ENCODE assay signal across 31 cellular contexts in the genomic region with DNA sequence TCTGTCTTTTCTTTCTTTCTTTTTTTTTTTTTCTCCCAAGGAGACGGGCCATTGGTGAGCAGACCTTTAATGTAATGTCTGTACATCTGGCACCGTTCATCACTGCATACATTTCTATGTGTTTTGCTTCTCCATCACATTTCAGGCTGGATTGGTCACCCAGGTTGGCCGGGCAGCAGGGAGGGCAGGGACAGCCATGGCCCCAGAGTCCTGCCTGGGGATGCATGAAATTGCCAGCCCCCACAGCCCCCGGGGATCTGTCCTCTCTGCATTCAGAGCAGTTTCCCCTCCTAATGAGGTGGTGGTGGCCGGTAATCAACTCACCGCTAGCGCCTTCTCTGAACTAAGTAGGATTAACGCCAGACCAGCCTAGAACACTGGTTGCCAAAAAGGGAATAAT. TPM values are rescaled to one million over a fixed set of nuclear protein-coding genes. Genes with fewer than 3 reads are reported as not detected.
"Had no signal": no experiment of that assay in that cellular context is flagged by ENCODE, and none has a peak within 500 bp of the region (broad histone marks: within the 10 kb centered on the region; RNA-seq: fewer than 3 reads in every experiment).

No MANE protein-coding gene starts in this region.

- H3K27me3 ChIP-seq: brain microvascular endothelial cell, dorsolateral prefrontal cortex, esophagus muscularis mucosa, foreskin keratinocyte, gastrocnemius medialis had no signal

- ATAC-seq: activated CD4-positive, alpha-beta T cell treated with anti-CD3 and anti-CD28 coated beads for 36 hours; activated CD8-positive, alpha-beta memory T cell treated with anti-CD3 and anti-CD28 coated beads, Interleukin-2, amount 10 ng/mL, durations not matched to agents 7 days and 5 days; activated CD8-positive, alpha-beta T cell treated with anti-CD3 and anti-CD28 coated beads, Interleukin-2, amount 10 ng/mL, durations not matched to agents 7 days and 5 days; activated naive CD4-positive, alpha-beta T cell treated with anti-CD3 and anti-CD28 coated beads, Interleukin-2, amount 50 U/mL, for 72 hours; foreskin keratinocyte; gastrocnemius medialis had no signal

- H3K36me3 Mint-ChIP-seq: activated CD4-positive, alpha-beta memory T cell treated with anti-CD3 and anti-CD28 coated beads for 36 hours; activated CD8-positive, alpha-beta memory T cell treated with anti-CD3 and anti-CD28 coated beads, Interleukin-2, amount 10 ng/mL, durations not matched to agents 7 days and 5 days; activated naive CD4-positive, alpha-beta T cell treated with anti-CD3 and anti-CD28 coated beads, Interleukin-2, amount 50 U/mL, for 72 hours had no signal

- H3K4me3 ChIP-seq: coronary artery, dorsolateral prefrontal cortex, esophagus muscularis mucosa, gastrocnemius medialis had no signal

- DNase-seq: activated CD4-positive, alpha-beta memory T cell treated with anti-CD3 and anti-CD28 coated beads for 36 hours; activated CD4-positive, alpha-beta T cell treated with anti-CD3 and anti-CD28 coated beads for 36 hours; activated CD4-positive, alpha-beta T cell treated with anti-CD3 and anti-CD28 coated beads, Interleukin-2, amount 10 ng/mL, durations not matched to agents 24 days and 14 days; activated CD4-positive, CD25-positive, alpha-beta regulatory T cell; activated CD4-positive, CD25-positive, alpha-beta regulatory T cell treated with anti-CD3 and anti-CD28 coated beads, Interleukin-2, amount 50 U/mL, for 72 hours; activated CD8-positive, alpha-beta memory T cell treated with anti-CD3 and anti-CD28 coated beads, Interleukin-2, amount 10 ng/mL, durations not matched to agents 7 days and 5 days; activated CD8-positive, alpha-beta memory T cell treated with anti-CD3 and anti-CD28 coated beads, Interleukin-2, amount 50 U/mL, for 4 hours; activated CD8-positive, alpha-beta T cell treated with anti-CD3 and anti-CD28 coated beads, Interleukin-2, amount 10 ng/mL, durations not matched to agents 7 days and 5 days; activated effector memory CD4-positive, alpha-beta T cell treated with anti-CD3 and anti-CD28 coated beads, Interleukin-2, amount 50 U/mL, for 16 hours; activated naive CD4-positive, alpha-beta T cell treated with anti-CD3 and anti-CD28 coated beads for 36 hours; activated T-cell treated with anti-CD3 and anti-CD28 coated beads, Interleukin-2, amount 50 U/mL, for 1 hour; activated T-cell treated with anti-CD3 and anti-CD28 coated beads, Interleukin-2, amount 50 U/mL, for 48 hours; amniotic stem cell; anterior cingulate cortex; brain microvascular endothelial cell; dorsolateral prefrontal cortex; effector memory CD4-positive, alpha-beta T cell; erythroblast; foreskin keratinocyte; gastrocnemius medialis; T-helper 2 cell had no signal

- H3K4me3 Mint-ChIP-seq: activated CD4-positive, alpha-beta memory T cell treated with anti-CD3 and anti-CD28 coated beads for 36 hours; activated CD4-positive, alpha-beta T cell treated with anti-CD3 and anti-CD28 coated beads for 36 hours; activated CD4-positive, alpha-beta T cell treated with anti-CD3 and anti-CD28 coated beads, Interleukin-2, amount 10 ng/mL, durations not matched to agents 24 days and 14 days; activated CD8-positive, alpha-beta memory T cell treated with anti-CD3 and anti-CD28 coated beads, Interleukin-2, amount 10 ng/mL, durations not matched to agents 7 days and 5 days; activated CD8-positive, alpha-beta T cell treated with anti-CD3 and anti-CD28 coated beads, Interleukin-2, amount 10 ng/mL, durations not matched to agents 7 days and 5 days; activated naive CD4-positive, alpha-beta T cell treated with anti-CD3 and anti-CD28 coated beads for 36 hours; activated T-helper 1 cell treated with anti-CD3 and anti-CD28 coated beads, Interleukin-12 subunit alpha, Interleukin-12 subunit beta, Interleukin-2, Interleukin-4 antibody, amounts not matched to agents 30 ng/mL and 10 ng/mL and 1 ng/mL, durations not matched to agents 14 hours and 24 hours and 36 hours; central memory CD8-positive, alpha-beta T cell; dendritic cell treated with granulocyte-macrophage colony-stimulating factor and Interleukin-4, amounts not matched to agents 40 ng/mL and 50 ng/mL, for 4 days had no signal

- H3K27ac Mint-ChIP-seq: activated CD4-positive, alpha-beta memory T cell treated with anti-CD3 and anti-CD28 coated beads for 36 hours; activated CD4-positive, alpha-beta T cell treated with anti-CD3 and anti-CD28 coated beads for 36 hours; activated CD4-positive, alpha-beta T cell treated with anti-CD3 and anti-CD28 coated beads, Interleukin-2, amount 10 ng/mL, durations not matched to agents 24 days and 14 days; activated CD8-positive, alpha-beta memory T cell treated with anti-CD3 and anti-CD28 coated beads, Interleukin-2, amount 10 ng/mL, durations not matched to agents 7 days and 5 days; activated CD8-positive, alpha-beta T cell treated with anti-CD3 and anti-CD28 coated beads, Interleukin-2, amount 10 ng/mL, durations not matched to agents 7 days and 5 days; activated naive CD4-positive, alpha-beta T cell treated with anti-CD3 and anti-CD28 coated beads for 36 hours; activated naive CD4-positive, alpha-beta T cell treated with anti-CD3 and anti-CD28 coated beads, Interleukin-2, amount 50 U/mL, for 72 hours; activated T-helper 1 cell treated with anti-CD3 and anti-CD28 coated beads, Interleukin-12 subunit alpha, Interleukin-12 subunit beta, Interleukin-2, Interleukin-4 antibody, amounts not matched to agents 30 ng/mL and 10 ng/mL and 1 ng/mL, durations not matched to agents 14 hours and 24 hours and 36 hours; activated T-helper 2 cell treated with anti-CD3 and anti-CD28 coated beads, Interferon-gamma antibody, Interleukin-2, Interleukin-4, amounts not matched to agents 10 μg/mL and 5 μg/mL and 100 μg/mL, durations not matched to agents 14 hours and 24 hours and 36 hours; dendritic cell treated with granulocyte-macrophage colony-stimulating factor and Interleukin-4, amounts not matched to agents 40 ng/mL and 50 ng/mL, for 4 days had no signal

- H3K27me3 Mint-ChIP-seq: activated CD4-positive, alpha-beta memory T cell treated with anti-CD3 and anti-CD28 coated beads for 36 hours; activated CD4-positive, alpha-beta T cell treated with anti-CD3 and anti-CD28 coated beads, Interleukin-2, amount 10 ng/mL, durations not matched to agents 24 days and 14 days; central memory CD8-positive, alpha-beta T cell had no signal

- H3K4me1 ChIP-seq: gastrocnemius medialis had no signal

- H3K4me1 Mint-ChIP-seq: activated CD4-positive, alpha-beta T cell treated with anti-CD3 and anti-CD28 coated beads for 36 hours; activated CD4-positive, alpha-beta T cell treated with anti-CD3 and anti-CD28 coated beads, Interleukin-2, amount 10 ng/mL, durations not matched to agents 24 days and 14 days; activated CD8-positive, alpha-beta memory T cell treated with anti-CD3 and anti-CD28 coated beads, Interleukin-2, amount 10 ng/mL, durations not matched to agents 7 days and 5 days; central memory CD8-positive, alpha-beta T cell had no signal

- H3K9me3 ChIP-seq: esophagus muscularis mucosa, gastrocnemius medialis had no signal

- H3K27ac ChIP-seq: brain microvascular endothelial cell, coronary artery, dorsolateral prefrontal cortex, esophagus muscularis mucosa, foreskin keratinocyte, gastrocnemius medialis had no signal

- H3K36me3 ChIP-seq: brain microvascular endothelial cell, esophagus muscularis mucosa, gastrocnemius medialis had no signal

- H3K9me3 Mint-ChIP-seq: activated CD4-positive, alpha-beta memory T cell treated with anti-CD3 and anti-CD28 coated beads for 36 hours; activated CD4-positive, alpha-beta T cell treated with anti-CD3 and anti-CD28 coated beads, Interleukin-2, amount 10 ng/mL, durations not matched to agents 24 days and 14 days; activated naive CD4-positive, alpha-beta T cell treated with anti-CD3 and anti-CD28 coated beads for 36 hours; activated naive CD4-positive, alpha-beta T cell treated with anti-CD3 and anti-CD28 coated beads, Interleukin-2, amount 50 U/mL, for 72 hours; activated T-helper 1 cell treated with anti-CD3 and anti-CD28 coated beads, Interleukin-12 subunit alpha, Interleukin-12 subunit beta, Interleukin-2, Interleukin-4 antibody, amounts not matched to agents 30 ng/mL and 10 ng/mL and 1 ng/mL, durations not matched to agents 14 hours and 24 hours and 36 hours; activated T-helper 2 cell treated with anti-CD3 and anti-CD28 coated beads, Interferon-gamma antibody, Interleukin-2, Interleukin-4, amounts not matched to agents 10 μg/mL and 5 μg/mL and 100 μg/mL, durations not matched to agents 14 hours and 24 hours and 36 hours; central memory CD8-positive, alpha-beta T cell; dendritic cell treated with granulocyte-macrophage colony-stimulating factor and Interleukin-4, amounts not matched to agents 40 ng/mL and 50 ng/mL, for 4 days had no signal

RNA-seq across cellular contexts. Expression of a gene that starts 50.4 kb away (rescaled TPM):
- total RNA-seq: activated CD4-positive, alpha-beta memory T cell treated with anti-CD3 and anti-CD28 coated beads for 36 hours; activated CD4-positive, alpha-beta T cell treated with anti-CD3 and anti-CD28 coated beads for 36 hours; activated CD4-positive, alpha-beta T cell treated with anti-CD3 and anti-CD28 coated beads, Interleukin-2, amount 10 ng/mL, durations not matched to agents 24 days and 14 days; activated CD8-positive, alpha-beta memory T cell treated with anti-CD3 and anti-CD28 coated beads for 36 hours; activated CD8-positive, alpha-beta memory T cell treated with anti-CD3 and anti-CD28 coated beads, Interleukin-2, amount 10 ng/mL, durations not matched to agents 7 days and 5 days; activated CD8-positive, alpha-beta T cell treated with anti-CD3 and anti-CD28 coated beads, Interleukin-2, amount 10 ng/mL, durations not matched to agents 7 days and 5 days; activated naive CD4-positive, alpha-beta T cell treated with anti-CD3 and anti-CD28 coated beads for 36 hours; activated naive CD4-positive, alpha-beta T cell treated with anti-CD3 and anti-CD28 coated beads, Interleukin-2, amount 50 U/mL, for 72 hours; activated T-helper 1 cell treated with anti-CD3 and anti-CD28 coated beads, Interleukin-12 subunit alpha, Interleukin-12 subunit beta, Interleukin-2, Interleukin-4 antibody, amounts not matched to agents 30 ng/mL and 10 ng/mL and 1 ng/mL, durations not matched to agents 14 hours and 24 hours and 36 hours; activated T-helper 2 cell treated with anti-CD3 and anti-CD28 coated beads, Interferon-gamma antibody, Interleukin-2, Interleukin-4, amounts not matched to agents 10 μg/mL and 5 μg/mL and 100 μg/mL, durations not matched to agents 14 hours and 24 hours and 36 hours; cerebellum; T-helper 1 cell treated with Interleukin-12 subunit alpha and Interleukin-12 subunit beta and Interleukin-4 antibody, amounts not matched to agents 30 ng/mL and 1 ng/mL, for 36 hours had no signal
